ENCODE assay signal across 1 cellular context in genomic region chr2:216474925-216475670, GRCh38.
TF ChIP-seq lines count a peak whose summit lies in the region.

No MANE protein-coding gene starts in this region.

TF ChIP-seq in SK-N-SH, 30 proteins besides CTCF, POLR2A, EP300 and RAD21:
- no peak for TF ChIP-seq REST (IDR thresholded peaks at IDR 0.05; ENCODE audit: low read depth, low read length)
- TF ChIP-seq GABPA (IDR thresholded peaks at IDR 0.05; ENCODE audit: low read depth), result no peak
- TF ChIP-seq NFIC (IDR thresholded peaks at IDR 0.05; ENCODE audit: borderline replicate concordance), result no peak
- no peak for TF ChIP-seq TEAD4 (IDR thresholded peaks at IDR 0.05; ENCODE audit: borderline replicate concordance, insufficient read depth)
- no peak for TF ChIP-seq FOXM1 (IDR thresholded peaks at IDR 0.05; ENCODE audit: low read depth)
- TF ChIP-seq PBX3 (IDR thresholded peaks at IDR 0.05), result no peak
- no peak for TF ChIP-seq FOXJ3 (CRISPR knock-in tag; IDR thresholded peaks at IDR 0.05)
- no peak for TF ChIP-seq USF2 (IDR thresholded peaks at IDR 0.05; ENCODE audit: borderline replicate concordance, low read depth, low read length)
- TF ChIP-seq RXRA (IDR thresholded peaks at IDR 0.05; ENCODE audit: borderline replicate concordance, low read depth), result no peak
